ENCODE assay signal across 1 cellular context in genomic region chr7:44240983-44241510, GRCh38.
A peak's percentile ranks its signal among the peaks of the same experiment; 100 is the strongest.
TF ChIP-seq lines count a peak whose summit lies in the region.

No MANE protein-coding gene starts in this region.

TF ChIP-seq in HepG2, 621 proteins besides CTCF, POLR2A, EP300 and RAD21 (continued from another document and continues in another):
- TF ChIP-seq KIAA2018 (CRISPR knock-in tag; IDR thresholded peaks at IDR 0.05; ENCODE audit: borderline replicate concordance) (no peak), ZSCAN9 (CRISPR knock-in tag; IDR thresholded peaks at IDR 0.05; ENCODE audit: borderline replicate concordance) (no peak), MLLT10 (CRISPR knock-in tag; IDR thresholded peaks at IDR 0.05) (no peak), ZFP36 (IDR thresholded peaks at IDR 0.05; ENCODE audit: borderline replicate concordance, low read depth, low read length, partially characterized antibody) (no peak), ZSCAN25 (CRISPR knock-in tag; IDR thresholded peaks at IDR 0.05) (no peak), ZNF614 (CRISPR knock-in tag; IDR thresholded peaks at IDR 0.05; ENCODE audit: borderline replicate concordance) (0 out of 2 replicates have a peak, but pooled peaks have one; percentile 19), DMAP1 (CRISPR knock-in tag; IDR thresholded peaks at IDR 0.05) (no peak), MTA3 (CRISPR knock-in tag; IDR thresholded peaks at IDR 0.05) (no peak), SMC3 (IDR thresholded peaks at IDR 0.05; ENCODE audit: low read length) (peak; percentile 74), ZMAT5 (CRISPR knock-in tag; IDR thresholded peaks at IDR 0.05; ENCODE audit: borderline replicate concordance, low read depth) (no peak), ARID4A (CRISPR knock-in tag; IDR thresholded peaks at IDR 0.05; ENCODE audit: borderline replicate concordance) (peak; percentile 20; the same call in 1 of the 2 replicates), JUN (CRISPR knock-in tag; IDR thresholded peaks at IDR 0.05) (no peak), BCL3 (CRISPR knock-in tag; IDR thresholded peaks at IDR 0.05) (0 out of 2 replicates have a peak, but pooled peaks have one; percentile 58), SAP130 (CRISPR knock-in tag; IDR thresholded peaks at IDR 0.05; ENCODE audit: low read depth) (peak; percentile 35; the same call in 1 of the 2 replicates), USF2 (IDR thresholded peaks at IDR 0.05; ENCODE audit: low read depth, low read length) (no peak), USF2 (CRISPR knock-in tag; IDR thresholded peaks at IDR 0.05; ENCODE audit: borderline replicate concordance) (no peak), HNF1B (CRISPR knock-in tag; IDR thresholded peaks at IDR 0.05) (no peak), SPEN (CRISPR knock-in tag; IDR thresholded peaks at IDR 0.05; ENCODE audit: low read depth) (no peak), ZMYM3 (CRISPR knock-in tag; IDR thresholded peaks at IDR 0.05) (no peak), KDM5A (IDR thresholded peaks at IDR 0.05; ENCODE audit: borderline replicate concordance, low read length) (no peak), ZNF558 (CRISPR knock-in tag; IDR thresholded peaks at IDR 0.05; ENCODE audit: borderline replicate concordance) (no peak), ZNF574 (CRISPR knock-in tag; IDR thresholded peaks at IDR 0.05) (0 out of 2 replicates have a peak, but pooled peaks have one; percentile 20), FOXP1 (IDR thresholded peaks at IDR 0.05) (no peak), FOXP1 (CRISPR knock-in tag; IDR thresholded peaks at IDR 0.05) (no peak), ZNF563 (CRISPR knock-in tag; IDR thresholded peaks at IDR 0.05) (no peak), KLF15 (CRISPR knock-in tag; IDR thresholded peaks at IDR 0.05; ENCODE audit: borderline replicate concordance) (no peak), ZNF296 (CRISPR knock-in tag; conservative IDR thresholded peaks at IDR 0.05) (no peak), RFX1 (IDR thresholded peaks at IDR 0.05) (no peak), DZIP1 (CRISPR knock-in tag; IDR thresholded peaks at IDR 0.05) (no peak), CAMTA2 (CRISPR knock-in tag; IDR thresholded peaks at IDR 0.05; ENCODE audit: borderline replicate concordance) (no peak), NR2F2 (IDR thresholded peaks at IDR 0.05; ENCODE audit: borderline replicate concordance, low read depth) (no peak)
